In the genomic region with DNA sequence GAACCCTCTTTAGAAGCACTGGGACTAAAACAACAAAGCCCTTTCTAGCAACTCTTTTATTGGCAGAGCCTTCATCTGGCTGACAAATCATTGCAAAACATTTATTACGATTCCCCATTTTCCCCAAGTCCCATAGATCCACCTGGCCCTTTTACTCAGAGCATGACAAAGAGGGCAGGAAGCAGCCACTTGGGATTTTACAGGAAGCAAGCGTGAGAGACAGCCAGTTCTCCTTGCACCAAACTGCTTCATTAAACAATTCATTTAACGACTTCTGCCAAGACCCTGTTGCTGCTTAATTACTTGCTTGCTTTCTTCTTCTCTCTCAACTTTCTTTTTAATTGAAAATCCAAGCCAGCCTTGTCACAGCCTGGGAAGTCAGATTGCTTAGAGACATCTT, we compare ENCODE assay signal across 21 cellular contexts.
DNase-seq lines count a peak whose midpoint lies in the region; ATAC-seq lines count a peak whose summit lies in the region.
"Had no signal": no experiment of that assay in that cellular context is flagged by ENCODE, and none has a peak within 500 bp of the region (broad histone marks: within the 10 kb centered on the region; RNA-seq: fewer than 3 reads in every experiment).

No MANE protein-coding gene starts in this region.

- peak; percentile 78 for ATAC-seq in left ventricle myocardium superior
- ATAC-seq in HG03439 (IDR thresholded peaks at IDR 0.05; ENCODE audit: unreplicated experiment): no peak
- ATAC-seq in GM18520 (IDR thresholded peaks at IDR 0.05; ENCODE audit: unreplicated experiment): no peak
- ATAC-seq in activated CD4-positive, CD25-positive, alpha-beta regulatory T cell treated with anti-CD3 and anti-CD28 coated beads, Interleukin-2, amount 50 U/mL, for 24 hours: no peak
- ATAC-seq: activated naive CD4-positive, alpha-beta T cell treated with anti-CD3 and anti-CD28 coated beads, Interleukin-2, amount 50 U/mL, for 72 hours; stimulated activated naive CD8-positive, alpha-beta T cell treated with anti-CD3 and anti-CD28 coated beads, Interleukin-15, amount 100 ng/mL, for 72 hours; T-cell had no signal

- DNase-seq in left ventricle myocardium superior (peak; percentile 7), cardiac septum (ENCODE audit: low spot score) (no peak), SHP77 (lab: John Stamatoyannopoulos, UW) (peak; percentile 43), iPS-NIHi7 (ENCODE audit: extremely low spot score) (peak; percentile 24)
- no peak for DNase-seq in activated naive CD4-positive, alpha-beta T cell (lab: John Stamatoyannopoulos, UW)
- DNase-seq: activated CD4-positive, alpha-beta T cell treated with anti-CD3 and anti-CD28 coated beads, Interleukin-2, amount 50 U/mL, for 48 hours; activated T-cell treated with anti-CD3 and anti-CD28 coated beads, Interleukin-2, amount 50 U/mL, for 24 hours; brain microvascular endothelial cell; CD8-positive, alpha-beta memory T cell; EL; erythroblast; HFFc6; NCI-H2081 treated with DMSO at 0.1 percent for 48 hours; NCI-H82; stimulated activated CD4-positive, alpha-beta T cell treated with anti-CD3 and anti-CD28 coated beads, Interleukin-1b, Interleukin-23, amount 100 ng/mL, for 48 hours; stimulated activated naive CD8-positive, alpha-beta T cell treated with anti-CD3 and anti-CD28 coated beads, Interleukin-15, amount 100 ng/mL, for 72 hours; T-cell had no signal

- intact Hi-C loops in left ventricle myocardium superior (cut with micrococcal nuclease): no loop called here
- intact Hi-C loops in cardiac septum (cut with DNase I): no loop called here

Comparison
In these comparisons a context has a peak if more than half of its experiments do, and no peak if none do; other contexts are left out.
1. DNase-seq: peak in left ventricle myocardium superior (single experiment), SHP77 (2 of 2) and iPS-NIHi7 (single experiment); none in cardiac septum (single experiment) and activated naive CD4-positive, alpha-beta T cell (0 of 4).